35 cellular contexts compared by ENCODE assay signal in genomic region chr18:78849458-78849857, GRCh38.
"Had no signal": no experiment of that assay in that cellular context is flagged by ENCODE, and none has a peak within 500 bp of the region (broad histone marks: within the 10 kb centered on the region; RNA-seq: fewer than 3 reads in every experiment).

No MANE protein-coding gene starts in this region.

- H3K9ac ChIP-seq: KMS-11 had no signal

- H3K36me3 ChIP-seq: MG63 had no signal

- DNase-seq: Karpas-422, Kasumi-1, MG63, MM.1S, MV-4-11, NCI-H1048, NCI-H1092, NCI-H1092 treated with DMSO at 0.1 percent for 48 hours, NCI-H1105, NCI-H1105 treated with DMSO at 0.1 percent for 48 hours, NCI-H1417, NCI-H1417 treated with DMSO at 0.1 percent for 48 hours, NCI-H1436, NCI-H1436 treated with DMSO at 0.1 percent for 48 hours, NCI-H146, NCI-H1694, NCI-H1694 treated with DMSO at 0.1 percent for 48 hours, NCI-H187, NCI-H187 treated with DMSO at 0.1 percent for 48 hours, NCI-H1930, NCI-H2029, NCI-H2029 treated with DMSO at 0.1 percent for 48 hours, NCI-H2081, NCI-H2081 treated with DMSO at 0.1 percent for 48 hours, NCI-H2107, NCI-H2171, NCI-H2171 treated with DMSO at 0.1 percent for 48 hours, NCI-H2227 treated with DMSO at 0.1 percent for 48 hours, NCI-H226, NCI-H345, NCI-H446, NCI-H446 treated with DMSO at 0.1 percent for 48 hours, NCI-H510A, NCI-H510A treated with DMSO at 0.1 percent for 48 hours had no signal

- H3K9me3 ChIP-seq: MG63 had no signal

- H3K4me2 ChIP-seq: KMS-11 had no signal

- H3K27ac ChIP-seq: KMS-11 had no signal

- H3K4me3 ChIP-seq: MG63 had no signal

- H3K27me3 ChIP-seq: MG63 had no signal
